20 cellular contexts compared by ENCODE assay signal in genomic region chr19:3163943-3164342, GRCh38. TPM values are rescaled to one million over a fixed set of nuclear protein-coding genes. Genes with fewer than 3 reads are reported as not detected.
DNase-seq lines count a peak whose midpoint lies in the region; ATAC-seq, FAIRE-seq and TF ChIP-seq lines count a peak whose summit lies in the region.
"Had no signal": no experiment of that assay in that cellular context is flagged by ENCODE, and none has a peak within 500 bp of the region (broad histone marks: within the 10 kb centered on the region; RNA-seq: fewer than 3 reads in every experiment).

No MANE protein-coding gene starts in this region.

- no peaks in the 10 kb centered on the region for H3K27me3 ChIP-seq in DND-41 (ENCODE audit: insufficient read depth, low read length, poor library complexity)
- peaks cover 15% of the 10 kb centered on the region for H3K27me3 ChIP-seq in iPS-20b (ENCODE audit: insufficient read depth, low read length)
- H3K27me3 ChIP-seq: brain microvascular endothelial cell, esophagus squamous epithelium, foreskin keratinocyte, heart left ventricle, MG63, suprapubic skin, upper lobe of right lung had no signal

- DNase-seq in A549 (ENCODE audit: low read depth in 1 of 2, low spot score in 1 of 2) (no peak), DND-41 (no peak), LNCaP clone FGC (ENCODE audit: low read depth) (no peak), DMS153 (lab: John Stamatoyannopoulos, UW) (no peak), lower leg skin (ENCODE audit: low spot score in 2 of 2) (no peak)
- DNase-seq: esophagus squamous epithelium, foreskin keratinocyte had no signal

- intact Hi-C loops in lower leg skin (cut with DNase I; ENCODE audit: low total_unique reads): loop anchor here (10.0 kb wide), 1 partner anchor 79 kb away; no protein-coding TSS in a partner anchor

- no peak for FAIRE-seq in A549 (lab: Jason Lieb, UNC)
- FAIRE-seq: endometrium, small intestine had no signal

- CTCF ChIA-PET in A549 (lab: Yijun Ruan, JAX): interaction anchor here (0.5 to 11.0 kb wide), 20 partner anchors 8 to 213 kb away, joined by 3 to 164 read pairs (median 4); no protein-coding TSS in a partner anchor

- H3K36me3 ChIP-seq in DND-41 (ENCODE audit: insufficient read depth, low read length): peaks cover 75% of the 10 kb centered on the region
- H3K36me3 ChIP-seq in iPS-20b (ENCODE audit: insufficient read depth, low read depth, low read length): no peaks in the 10 kb centered on the region
- H3K36me3 ChIP-seq: brain microvascular endothelial cell, MG63, upper lobe of right lung had no signal

- peaks cover 16% of the 10 kb centered on the region; the same call in 1 of the 2 replicates for H4K20me1 ChIP-seq in DND-41 (ENCODE audit: insufficient read depth, low read length)

- H3K4me2 ChIP-seq in A549 (peak overlapping the region; percentile 69), DND-41 (ENCODE audit: insufficient read depth, low read length) (no peak overlapping the region)

- ATAC-seq in A549 (no peak; a peak in 1 of 6 replicates), DND-41 (ENCODE audit: insufficient read depth, low read depth) (no peak), GM18505 (IDR thresholded peaks at IDR 0.05; ENCODE audit: unreplicated experiment) (no peak), GM19328 (IDR thresholded peaks at IDR 0.05; ENCODE audit: unreplicated experiment) (no peak)

- POLR2A ChIA-PET in A549 (lab: Yijun Ruan, JAX): no interaction called here

- H2AFZ ChIP-seq in DND-41 (ENCODE audit: low read depth, low read length): no peak overlapping the region

- H3K9me3 ChIP-seq in A549: no peaks in the 10 kb centered on the region
- H3K9me3 ChIP-seq in DND-41 (ENCODE audit: insufficient read depth, low read length, severe bottlenecking): no peaks in the 10 kb centered on the region
- no peaks in the 10 kb centered on the region for H3K9me3 ChIP-seq in iPS-20b (ENCODE audit: insufficient read depth, low read depth, low read length)
- H3K9me3 ChIP-seq: esophagus squamous epithelium, MG63, suprapubic skin, upper lobe of right lung had no signal

- no peak for TF ChIP-seq RAD21 in A549 (conservative IDR thresholded peaks at IDR 0.05 in 1 of 2, IDR thresholded peaks at IDR 0.05 in 1 of 2)

- TF ChIP-seq EP300 in A549 (IDR thresholded peaks at IDR 0.05): no peak

- no peak for TF ChIP-seq CTCF in A549 (IDR thresholded peaks at IDR 0.05)
- TF ChIP-seq CTCF in DND-41 (IDR thresholded peaks at IDR 0.05; ENCODE audit: borderline replicate concordance, extremely low read depth, low read length, poor library complexity, severe bottlenecking): no peak
- TF ChIP-seq CTCF in LNCaP clone FGC (IDR thresholded peaks at IDR 0.05; ENCODE audit: control insufficient read depth, extremely low read depth, insufficient read depth): no peak
- no peak for TF ChIP-seq CTCF in lower leg skin (IDR thresholded peaks at IDR 0.05)

- H3K4me3 ChIP-seq in A549 (no peak overlapping the region), DND-41 (ENCODE audit: low read depth in 1 of 2, low read length in 2 of 2) (no peak overlapping the region), LNCaP clone FGC (ENCODE audit: low read depth, low read length) (peak overlapping the region; percentile 29; the same call in 1 of the 2 replicates), iPS-20b (ENCODE audit: low read length) (peak overlapping the region; percentile 69; the same call in 1 of the 2 replicates), lower leg skin (ENCODE audit: low read depth, poor library complexity, severe bottlenecking) (no peak overlapping the region)
- H3K4me3 ChIP-seq: esophagus squamous epithelium, heart left ventricle, lung, MG63, suprapubic skin, upper lobe of right lung had no signal

- H3K27ac ChIP-seq in A549: peak overlapping the region in 1 of 2 experiments; percentile 52; a peak in 2 of 6 replicates
- peak overlapping the region; percentile 46 for H3K27ac ChIP-seq in DND-41 (ENCODE audit: low read length)
- H3K27ac ChIP-seq in iPS-20b (ENCODE audit: low read length): no peak overlapping the region
- H3K27ac ChIP-seq: brain microvascular endothelial cell, esophagus squamous epithelium, foreskin keratinocyte, parathyroid adenoma, suprapubic skin had no signal

- TF ChIP-seq POLR2A in A549 (IDR thresholded peaks at IDR 0.05; ENCODE audit: low read length): no peak
- TF ChIP-seq POLR2A in GM18505 (IDR thresholded peaks at IDR 0.05; ENCODE audit: borderline replicate concordance, extremely low read depth, insufficient read depth, insufficient read length): no peak
- TF ChIP-seq POLR2A in lower leg skin (IDR thresholded peaks at IDR 0.05): no peak

- 67% methylated on average over 6 of the region's 7 CpGs for WGBS in A549 (ENCODE audit: missing lambda C conversion rate)
- 66 to 70% methylated on average over 7 of the region's 7 CpGs for WGBS in lower leg skin, 2 donors

- H3K4me1 ChIP-seq in A549 (peaks cover 9% of the 10 kb centered on the region; the same call in 1 of the 3 replicates), DND-41 (ENCODE audit: insufficient read depth, low read length) (no peaks in the 10 kb centered on the region), iPS-20b (ENCODE audit: insufficient read depth, low read length) (no peaks in the 10 kb centered on the region)
- H3K4me1 ChIP-seq: parathyroid adenoma had no signal

- H3K79me2 ChIP-seq in DND-41 (ENCODE audit: insufficient read depth, low read length): peaks cover 42% of the 10 kb centered on the region
- H3K79me2 ChIP-seq: parathyroid adenoma had no signal

- H3K9ac ChIP-seq in DND-41 (ENCODE audit: low read depth, low read length) (no peak overlapping the region), iPS-20b (ENCODE audit: low read depth, low read length) (no peak overlapping the region; the same call in 1 of the 2 replicates)
- H3K9ac ChIP-seq: parathyroid adenoma had no signal

TF ChIP-seq in A549, 52 proteins besides CTCF, POLR2A, EP300 and RAD21:
- no peak for TF ChIP-seq NPAS2 (CRISPR knock-in tag; IDR thresholded peaks at IDR 0.05; ENCODE audit: borderline replicate concordance)
- no peak for TF ChIP-seq JUN (IDR thresholded peaks at IDR 0.05)
- TF ChIP-seq CEBPB (IDR thresholded peaks at IDR 0.05): no peak
TF ChIP-seq in A549: peak in this region for 0.

RNA-seq across cellular contexts. Expression of gene S1PR4, which starts 14.6 kb away (rescaled TPM):
- polyA plus RNA-seq in A549 (2011; rRNA removed) (0.09 TPM in 1 of 2 replicates, not detected in the other), A549 (2017; fragmentation: RNase III; extraction: RNeasy Plus Mini Kit Qiagen cat#74134 plus additional on column Dnase treatment) (0.08 to 0.33 TPM (median 0.17 TPM) in 3 replicates)
- 0.19 and 0.22 TPM in 2 replicates for polyA plus RNA-seq in A549 (2012; cell fraction: cytosol; rRNA removed)
- 0.77 and 1.0 TPM in 2 replicates for polyA plus RNA-seq in A549 (2012; cell fraction: nucleus; rRNA removed)
- not detected in 2 replicates for polyA minus RNA-seq in A549 (2011; rRNA and poly(A)+ RNA removed)
- 1 to 10 TPM in 2 of 4 donors, under 1 TPM in 1, not detected in 1; 0.19 to 3.4 (median 2.2) TPM for total RNA-seq in lower leg skin
- total RNA-seq: A673 had no signal

RNA-seq across cellular contexts. Expression of gene NCLN, which starts 21.8 kb away (rescaled TPM):
- polyA plus RNA-seq in A549 (2011; rRNA removed) (22.8 and 27.6 TPM in 2 replicates), A549 (2017; fragmentation: RNase III; extraction: RNeasy Plus Mini Kit Qiagen cat#74134 plus additional on column Dnase treatment) (55.5 to 58.5 TPM (median 55.5 TPM) in 3 replicates)
- polyA plus RNA-seq in A549 (2012; cell fraction: cytosol; rRNA removed): 67.0 and 93.6 TPM in 2 replicates
- polyA plus RNA-seq in A549 (2012; cell fraction: nucleus; rRNA removed): 158 and 222 TPM in 2 replicates
- polyA minus RNA-seq in A549 (2011; rRNA and poly(A)+ RNA removed): 22.9 and 32.2 TPM in 2 replicates
- total RNA-seq in lower leg skin: 10 to 100 TPM; 28.4 to 40.4 (median 32.5) TPM

RNA-seq across cellular contexts. Expression of gene GNA15, which starts 28.1 kb away (rescaled TPM):
- polyA plus RNA-seq in A549 (2011; rRNA removed): 0.06 and 0.07 TPM in 2 replicates
- 0.07 and 0.10 TPM in 2 replicates for polyA plus RNA-seq in A549 (2012; cell fraction: cytosol; rRNA removed)
- polyA plus RNA-seq in A549 (2012; cell fraction: nucleus; rRNA removed): 0.16 TPM in 1 of 2 replicates, not detected in the other
- polyA plus RNA-seq in A549 (2017; fragmentation: RNase III; extraction: RNeasy Plus Mini Kit Qiagen cat#74134 plus additional on column Dnase treatment): 0.04 TPM in 1 of 3 replicates, not detected in the others
- not detected in 2 replicates for polyA minus RNA-seq in A549 (2011; rRNA and poly(A)+ RNA removed)
- total RNA-seq in lower leg skin: 100 to 1,000 TPM in 1 of 4 donors, 10 to 100 TPM in 3; 74.3 to 105 (median 84.2) TPM

Comparison
In these comparisons a context has a peak if more than half of its experiments do, and no peak if none do; other contexts are left out.
1. H3K4me3 ChIP-seq: peak in LNCaP clone FGC (single experiment) and iPS-20b (single experiment); none in A549 (single experiment), DND-41 (0 of 2) and lower leg skin (single experiment).